Comparison of ENCODE assay signal across 26 cellular contexts in genomic region chr19:31502536-31503170, GRCh38.
"Had no signal": no experiment of that assay in that cellular context is flagged by ENCODE, and none has a peak within 500 bp of the region (broad histone marks: within the 10 kb centered on the region; RNA-seq: fewer than 3 reads in every experiment).

No MANE protein-coding gene starts in this region.

- H3K27me3 ChIP-seq: SJSA1 had no signal

- H3K4me3 ChIP-seq: MG63, SJSA1 had no signal

- H3K9me3 Mint-ChIP-seq: activated CD4-positive, alpha-beta memory T cell treated with anti-CD3 and anti-CD28 coated beads for 36 hours; activated naive CD4-positive, alpha-beta T cell treated with anti-CD3 and anti-CD28 coated beads, Interleukin-2, amount 10 ng/mL, durations not matched to agents 7 days and 5 days; activated naive CD8-positive, alpha-beta T cell treated with anti-CD3 and anti-CD28 coated beads, Interleukin-2, amount 50 U/mL, for 24 hours; T-helper 1 cell treated with Interleukin-12 subunit alpha and Interleukin-12 subunit beta and Interleukin-4 antibody, amounts not matched to agents 30 μg/mL and 1 μg/mL, for 36 hours; T-helper 2 cell treated with Interferon-gamma antibody and Interleukin-4, amounts not matched to agents 5 μg/mL and 100 μg/mL, for 36 hours had no signal

- H3K4me3 Mint-ChIP-seq: activated CD4-positive, alpha-beta memory T cell treated with anti-CD3 and anti-CD28 coated beads for 36 hours; activated CD4-positive, alpha-beta T cell treated with anti-CD3 and anti-CD28 coated beads for 36 hours; activated naive CD4-positive, alpha-beta T cell treated with anti-CD3 and anti-CD28 coated beads, Interleukin-2, amount 10 ng/mL, durations not matched to agents 7 days and 5 days; activated naive CD8-positive, alpha-beta T cell; activated naive CD8-positive, alpha-beta T cell treated with anti-CD3 and anti-CD28 coated beads, Interleukin-2, amount 50 U/mL, for 24 hours; brain; T-helper 1 cell treated with Interleukin-12 subunit alpha and Interleukin-12 subunit beta and Interleukin-4 antibody, amounts not matched to agents 30 μg/mL and 1 μg/mL, for 36 hours; T-helper 2 cell treated with Interferon-gamma antibody and Interleukin-4, amounts not matched to agents 5 μg/mL and 100 μg/mL, for 36 hours had no signal

- H3K27ac Mint-ChIP-seq: activated CD4-positive, alpha-beta memory T cell treated with anti-CD3 and anti-CD28 coated beads for 36 hours; activated CD4-positive, alpha-beta T cell treated with anti-CD3 and anti-CD28 coated beads for 36 hours; activated naive CD4-positive, alpha-beta T cell treated with anti-CD3 and anti-CD28 coated beads, Interleukin-2, amount 10 ng/mL, durations not matched to agents 7 days and 5 days; activated naive CD8-positive, alpha-beta T cell; activated naive CD8-positive, alpha-beta T cell treated with anti-CD3 and anti-CD28 coated beads, Interleukin-2, amount 50 U/mL, for 24 hours; brain; T-helper 1 cell treated with Interleukin-12 subunit alpha and Interleukin-12 subunit beta and Interleukin-4 antibody, amounts not matched to agents 30 μg/mL and 1 μg/mL, for 36 hours; T-helper 2 cell treated with Interferon-gamma antibody and Interleukin-4, amounts not matched to agents 5 μg/mL and 100 μg/mL, for 36 hours had no signal

- H3K36me3 Mint-ChIP-seq: activated CD4-positive, alpha-beta memory T cell treated with anti-CD3 and anti-CD28 coated beads for 36 hours; activated naive CD4-positive, alpha-beta T cell treated with anti-CD3 and anti-CD28 coated beads, Interleukin-2, amount 10 ng/mL, durations not matched to agents 7 days and 5 days; activated naive CD8-positive, alpha-beta T cell; brain had no signal

- H3K27ac ChIP-seq: SJSA1 had no signal

- H3K27me3 Mint-ChIP-seq: activated naive CD4-positive, alpha-beta T cell treated with anti-CD3 and anti-CD28 coated beads, Interleukin-2, amount 10 ng/mL, durations not matched to agents 7 days and 5 days had no signal

- DNase-seq: activated CD4-positive, alpha-beta memory T cell treated with anti-CD3 and anti-CD28 coated beads for 36 hours; activated CD4-positive, alpha-beta T cell treated with anti-CD3 and anti-CD28 coated beads for 36 hours; activated CD4-positive, alpha-beta T cell treated with anti-CD3 and anti-CD28 coated beads, Interleukin-2, amount 50 U/mL, for 1 hour; activated CD8-positive, alpha-beta memory T cell treated with anti-CD3 and anti-CD28 coated beads, Interleukin-2, amount 50 U/mL, for 48 hours; activated effector memory CD4-positive, alpha-beta T cell treated with Interleukin-2 at 50 U/mL for 16 hours; activated naive CD4-positive, alpha-beta T cell treated with anti-CD3 and anti-CD28 coated beads, Interleukin-2, amount 10 ng/mL, durations not matched to agents 7 days and 5 days; activated naive CD8-positive, alpha-beta T cell treated with anti-CD3 and anti-CD28 coated beads, Interleukin-2, amount 50 U/mL, for 24 hours; activated T-cell treated with anti-CD3 and anti-CD28 coated beads, Interleukin-2, amount 50 U/mL, for 48 hours; anterior cingulate cortex; Kasumi-1; KG1; MG63; NCI-H1048; NCI-H1436 treated with DMSO at 0.1 percent for 48 hours; NCI-H1694 treated with DMSO at 0.1 percent for 48 hours; NCI-H2029; NCI-H345; NCI-H524 treated with DMSO at 0.1 percent for 48 hours; SHP77 treated with DMSO at 0.1 percent for 48 hours; SK-N-SH had no signal

- H3K4me1 ChIP-seq: SJSA1 had no signal

- H3K36me3 ChIP-seq: MG63, SJSA1 had no signal

- ATAC-seq: activated CD4-positive, alpha-beta T cell treated with anti-CD3 and anti-CD28 coated beads for 36 hours; activated naive CD8-positive, alpha-beta T cell treated with anti-CD3 and anti-CD28 coated beads, Interleukin-2, amount 50 U/mL, for 24 hours; Panc1 had no signal

- H3K9me3 ChIP-seq: MG63, SJSA1, SK-N-SH had no signal

- H3K4me1 Mint-ChIP-seq: activated CD4-positive, alpha-beta T cell treated with anti-CD3 and anti-CD28 coated beads for 36 hours; activated naive CD4-positive, alpha-beta T cell treated with anti-CD3 and anti-CD28 coated beads, Interleukin-2, amount 10 ng/mL, durations not matched to agents 7 days and 5 days; activated naive CD8-positive, alpha-beta T cell treated with anti-CD3 and anti-CD28 coated beads, Interleukin-2, amount 50 U/mL, for 24 hours had no signal
